20 cellular contexts compared by ENCODE assay signal in genomic region chr22:31079095-31079642, GRCh38. TPM values are rescaled to one million over a fixed set of nuclear protein-coding genes. Genes with fewer than 3 reads are reported as not detected.
DNase-seq lines count a peak whose midpoint lies in the region; ATAC-seq and TF ChIP-seq lines count a peak whose summit lies in the region.
"Had no signal": no experiment of that assay in that cellular context is flagged by ENCODE, and none has a peak within 500 bp of the region (broad histone marks: within the 10 kb centered on the region; RNA-seq: fewer than 3 reads in every experiment).

No MANE protein-coding gene starts in this region.

- no peak overlapping the region for H2AFZ ChIP-seq in SK-N-SH (ENCODE audit: low read depth)
- H2AFZ ChIP-seq in OCI-LY7 (ENCODE audit: low read length), result no peak overlapping the region

- DNase-seq in SK-N-SH (peak; percentile 15), OCI-LY7 (ENCODE audit: low spot score) (peak; percentile 48), left colon (peak; percentile 74 to 84), vagina (ENCODE audit: extremely low spot score in 2 of 2) (no peak), posterior vena cava (ENCODE audit: low spot score) (no peak), NCI-H774 (lab: John Stamatoyannopoulos, UW) (no peak)
- DNase-seq in activated effector memory CD4-positive, alpha-beta T cell treated with Interleukin-2 at 50 U/mL for 16 hours, result no peak
- DNase-seq: activated CD4-positive, alpha-beta T cell treated with anti-CD3 and anti-CD28 coated beads for 4 hours; activated naive CD4-positive, alpha-beta T cell; C1 segment of cervical spinal cord; NCI-H1436; NCI-H226; stimulated activated CD4-positive, alpha-beta T cell treated with anti-CD3 and anti-CD28 coated beads, Interleukin-4, amount 100 ng/mL, for 4 hours; T1000 had no signal

- POLR2A ChIA-PET in SK-N-SH (lab: Yijun Ruan, JAX), result no interaction called here
- POLR2A ChIA-PET in OCI-LY7 (lab: Charles Lee), result no interaction called here

- H3K9me2 ChIP-seq in SK-N-SH (no peaks in the 10 kb centered on the region), OCI-LY7 (ENCODE audit: insufficient read depth, low read length) (no peaks in the 10 kb centered on the region)

- H3K4me3 ChIP-seq in SK-N-SH (ENCODE audit: low read depth in 2 of 2, low read length in 1 of 2) (no peak overlapping the region), OCI-LY7 (ENCODE audit: low read depth, low read length, poor library complexity, severe bottlenecking) (no peak overlapping the region), vagina (no peak overlapping the region)
- H3K4me3 ChIP-seq: A549, coronary artery, gastroesophageal sphincter, thoracic aorta had no signal

- H3K4me2 ChIP-seq in SK-N-SH, result no peak overlapping the region
- H3K4me2 ChIP-seq in OCI-LY7 (ENCODE audit: low read length), result peak overlapping the region; percentile 14; the same call in 1 of the 2 replicates
- H3K4me2 ChIP-seq: A549 had no signal

- no peaks in the 10 kb centered on the region for H3K27me3 ChIP-seq in SK-N-SH (ENCODE audit: insufficient read depth)
- no peaks in the 10 kb centered on the region for H3K27me3 ChIP-seq in vagina
- H3K27me3 ChIP-seq: gastroesophageal sphincter had no signal

- no peak for TF ChIP-seq POLR2A in vagina (IDR thresholded peaks at IDR 0.05)

- no peaks in the 10 kb centered on the region for H3F3A ChIP-seq in SK-N-SH (replicated peaks; ENCODE audit: insufficient read depth)

- no peak for TF ChIP-seq EP300 in SK-N-SH (IDR thresholded peaks at IDR 0.05; ENCODE audit: borderline replicate concordance in 1 of 2, low read depth in 1 of 2, low read length in 1 of 2)

- H3K79me2 ChIP-seq in SK-N-SH (ENCODE audit: insufficient read depth), result peaks cover 29% of the 10 kb centered on the region
- no peaks in the 10 kb centered on the region; the same call in 1 of the 2 replicates for H3K79me2 ChIP-seq in OCI-LY7 (ENCODE audit: insufficient read depth, low read depth, low read length)

- TF ChIP-seq CTCF in SK-N-SH (IDR thresholded peaks at IDR 0.05), result no peak
- TF ChIP-seq CTCF in OCI-LY7 (conservative IDR thresholded peaks at IDR 0.05; ENCODE audit: low read length), result no peak
- TF ChIP-seq CTCF in vagina (IDR thresholded peaks at IDR 0.05), result no peak

- no peak for ATAC-seq in SK-N-SH treated with all-trans-retinoic acid at 6 μM for 48 hours
- ATAC-seq in left colon, result peak; percentile 53
- ATAC-seq: A549, gastroesophageal sphincter had no signal

- intact Hi-C loops in OCI-LY7 (cut with micrococcal nuclease; ENCODE audit: unreplicated experiment) (no loop called here), left colon (cut with DNase I, micrococcal nuclease) (no loop called here), vagina (cut with DNase I) (no loop called here), posterior vena cava (cut with DNase I) (no loop called here)

- H3K27ac ChIP-seq in SK-N-SH (ENCODE audit: low read depth in 2 of 2, low read length in 1 of 2) (no peak overlapping the region), OCI-LY7 (ENCODE audit: low read depth, low read length, poor library complexity, severe bottlenecking) (no peak overlapping the region), vagina (peak overlapping the region; percentile 97)
- H3K27ac ChIP-seq: A549, epithelial cell of prostate had no signal

- H3K9me3 ChIP-seq in SK-N-SH (no peaks in the 10 kb centered on the region), OCI-LY7 (ENCODE audit: low read length) (no peaks in the 10 kb centered on the region), vagina (no peaks in the 10 kb centered on the region)
- H3K9me3 ChIP-seq: A549, gastroesophageal sphincter, thoracic aorta had no signal

- H4K20me1 ChIP-seq in SK-N-SH (ENCODE audit: insufficient read depth) (no peaks in the 10 kb centered on the region), OCI-LY7 (ENCODE audit: insufficient read depth, low read length) (no peaks in the 10 kb centered on the region)

- no peaks in the 10 kb centered on the region for H3K36me3 ChIP-seq in SK-N-SH (replicated peaks in 1 of 2; ENCODE audit: control insufficient read depth in 1 of 2, insufficient read depth in 2 of 2, low read length in 1 of 2)
- H3K36me3 ChIP-seq in OCI-LY7 (ENCODE audit: insufficient read depth, low read length), result no peaks in the 10 kb centered on the region
- no peaks in the 10 kb centered on the region for H3K36me3 ChIP-seq in vagina
- H3K36me3 ChIP-seq: gastroesophageal sphincter had no signal

- no peak overlapping the region for H3K9ac ChIP-seq in SK-N-SH

- CTCF ChIA-PET in SK-N-SH (lab: Yijun Ruan, JAX) (interaction anchor here (0.6 to 1.3 kb wide), 2 partner anchors 11 to 103 kb away, joined by 3 to 4 read pairs; no protein-coding TSS in a partner anchor), OCI-LY7 (lab: Charles Lee; ENCODE audit: unreplicated experiment) (no interaction called here)

- BruUV-seq in OCI-LY7 (replicated peaks; lab: Mats Ljungman, UMichigan), result no TSS peak

- H3K4me1 ChIP-seq in SK-N-SH (ENCODE audit: control insufficient read depth in 1 of 2, insufficient read depth in 2 of 2, low read depth in 1 of 2, low read length in 1 of 2) (peaks cover 19 to 31% of the 10 kb centered on the region in 2 experiments; a peak in 2 of 4 replicates), OCI-LY7 (ENCODE audit: insufficient read depth, low read length, poor library complexity, severe bottlenecking) (peaks cover 40% of the 10 kb centered on the region), vagina (peaks cover 48% of the 10 kb centered on the region)

- WGBS in SK-N-SH (ENCODE audit: low lambda C conversion rate), result 94% methylated on average over 11 of the region's 12 CpGs

- TF ChIP-seq RAD21 in SK-N-SH (IDR thresholded peaks at IDR 0.05; ENCODE audit: low read length), result no peak

TF ChIP-seq in SK-N-SH, 30 proteins besides CTCF, POLR2A, EP300 and RAD21:
- TF ChIP-seq, protein P1, sequence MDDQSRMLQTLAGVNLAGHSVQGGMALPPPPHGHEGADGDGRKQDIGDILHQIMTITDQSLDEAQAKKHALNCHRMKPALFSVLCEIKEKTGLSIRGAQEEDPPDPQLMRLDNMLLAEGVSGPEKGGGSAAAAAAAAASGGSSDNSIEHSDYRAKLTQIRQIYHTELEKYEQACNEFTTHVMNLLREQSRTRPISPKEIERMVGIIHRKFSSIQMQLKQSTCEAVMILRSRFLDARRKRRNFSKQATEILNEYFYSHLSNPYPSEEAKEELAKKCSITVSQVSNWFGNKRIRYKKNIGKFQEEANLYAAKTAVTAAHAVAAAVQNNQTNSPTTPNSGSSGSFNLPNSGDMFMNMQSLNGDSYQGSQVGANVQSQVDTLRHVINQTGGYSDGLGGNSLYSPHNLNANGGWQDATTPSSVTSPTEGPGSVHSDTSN (IDR thresholded peaks at IDR 0.05), result peak; percentile 33
- no peak for TF ChIP-seq TCF12 (IDR thresholded peaks at IDR 0.05)
TF ChIP-seq in SK-N-SH: peak in this region for 1.

TF ChIP-seq in SK-N-SH treated with all-trans-retinoic acid at 6 μM for 48 hours, 23 proteins besides CTCF, POLR2A, EP300 and RAD21 (continues in another document):
- TF ChIP-seq CSDC2 (CRISPR knock-in tag; IDR thresholded peaks at IDR 0.05) (no peak), ISL1 (CRISPR knock-in tag; IDR thresholded peaks at IDR 0.05) (no peak), POU6F1 (CRISPR knock-in tag; IDR thresholded peaks at IDR 0.05; ENCODE audit: borderline replicate concordance, low read depth) (no peak), ZNF8 (CRISPR knock-in tag; IDR thresholded peaks at IDR 0.05) (no peak), ZC3H10 (CRISPR knock-in tag; IDR thresholded peaks at IDR 0.05) (no peak), SNAI2 (CRISPR knock-in tag; IDR thresholded peaks at IDR 0.05) (no peak)

RNA-seq across cellular contexts. Expression of gene SMTN, which starts 1.9 kb away (rescaled TPM):
- polyA plus RNA-seq in SK-N-SH (2012; rRNA removed), result 12.5 and 30.4 TPM in 2 replicates
- polyA plus RNA-seq in SK-N-SH (2012; cell fraction: cytosol; rRNA removed), result 9.1 and 14.9 TPM in 2 replicates
- polyA plus RNA-seq in SK-N-SH (2012; cell fraction: nucleus; rRNA removed), result 70.2 and 73.7 TPM in 2 replicates
- 13.5 and 16.9 TPM in 2 replicates for total RNA-seq in OCI-LY7 (2014; rRNA removed; shearing (Covaris generic))
- total RNA-seq in OCI-LY7 (2022) (35.4 and 50.8 TPM in 2 replicates), left colon (100 to 1,000 TPM in 1 of 2 donors, 10 to 100 TPM in 1; 62.6 to 141 TPM), vagina (199 TPM), posterior vena cava (100 to 1,000 TPM; 511 to 666 TPM)

RNA-seq across cellular contexts. Expression of gene SELENOM, which starts 28.2 kb away (rescaled TPM):
- 97.1 and 117 TPM in 2 replicates for polyA plus RNA-seq in SK-N-SH (2012; rRNA removed)
- polyA plus RNA-seq in SK-N-SH (2012; cell fraction: cytosol; rRNA removed), result 55.2 and 84.3 TPM in 2 replicates
- polyA plus RNA-seq in SK-N-SH (2012; cell fraction: nucleus; rRNA removed), result 81.0 and 129 TPM in 2 replicates
- 1.4 TPM in 1 of 2 replicates, not detected in the other for total RNA-seq in OCI-LY7 (2014; rRNA removed; shearing (Covaris generic))
- 0.55 and 1.8 TPM in 2 replicates for total RNA-seq in OCI-LY7 (2022)
- 10 to 100 TPM; 24.3 to 64.4 TPM for total RNA-seq in left colon
- 941 TPM for total RNA-seq in vagina
- total RNA-seq in posterior vena cava, result 100 to 1,000 TPM; 535 to 575 TPM

RNA-seq across cellular contexts. Expression of gene INPP5J, which starts 43.6 kb away (rescaled TPM):
- polyA plus RNA-seq in SK-N-SH (2012; rRNA removed), result 3.2 TPM in 2 replicates
- 0.73 and 1.2 TPM in 2 replicates for polyA plus RNA-seq in SK-N-SH (2012; cell fraction: cytosol; rRNA removed)
- polyA plus RNA-seq in SK-N-SH (2012; cell fraction: nucleus; rRNA removed), result 14.7 and 18.9 TPM in 2 replicates
- total RNA-seq in OCI-LY7 (2014; rRNA removed; shearing (Covaris generic)), result not detected in 2 replicates
- 7.0 and 7.5 TPM in 2 replicates for total RNA-seq in OCI-LY7 (2022)
- total RNA-seq in left colon, result 10 to 100 TPM; 26.3 to 34.4 TPM
- 5.9 TPM for total RNA-seq in vagina
- total RNA-seq in posterior vena cava, result under 1 TPM; 0.52 to 0.74 TPM

Comparison
In these comparisons a context has a peak if more than half of its experiments do, and no peak if none do; other contexts are left out.
1. DNase-seq: peak in SK-N-SH (single experiment), OCI-LY7 (single experiment) and left colon (2 of 2); none in vagina (0 of 2), activated effector memory CD4-positive, alpha-beta T cell treated with Interleukin-2 at 50 U/mL for 16 hours (single experiment), posterior vena cava (single experiment) and NCI-H774 (single experiment).
2. RNA of gene SELENOM, which starts 28.2 kb away (total RNA-seq): 941 TPM in vagina (single experiment), 535 to 575 TPM in posterior vena cava and 24.3 to 64.4 TPM in left colon; 0.55 to 1.8 TPM in OCI-LY7; every median in the first group is over 4 times any median in the second.